In genomic region chr12:132083731-132084641, GRCh38 we compare ENCODE assay signal across 1 cellular context.
TF ChIP-seq lines count a peak whose summit lies in the region.

No MANE protein-coding gene starts in this region.

TF ChIP-seq in HepG2, 621 proteins besides CTCF, POLR2A, EP300 and RAD21 (continued from another document and continues in another):
- no peak for TF ChIP-seq ZFAT (CRISPR knock-in tag; conservative IDR thresholded peaks at IDR 0.05)
- TF ChIP-seq MATR3 (CRISPR knock-in tag; IDR thresholded peaks at IDR 0.05) = no peak
- TF ChIP-seq CBX1 (IDR thresholded peaks at IDR 0.05; ENCODE audit: low read depth) = no peak
- no peak for TF ChIP-seq KLF15 (CRISPR knock-in tag; IDR thresholded peaks at IDR 0.05; ENCODE audit: borderline replicate concordance)
- TF ChIP-seq ZNF570 (CRISPR knock-in tag; IDR thresholded peaks at IDR 0.05; ENCODE audit: borderline replicate concordance) = no peak
- no peak for TF ChIP-seq STAG1 (CRISPR knock-in tag; IDR thresholded peaks at IDR 0.05)
- no peak for TF ChIP-seq ZNF672 (CRISPR knock-in tag; IDR thresholded peaks at IDR 0.05)
- no peak for TF ChIP-seq NFKBIZ (CRISPR knock-in tag; IDR thresholded peaks at IDR 0.05)
- no peak for TF ChIP-seq ZNF883 (CRISPR knock-in tag; IDR thresholded peaks at IDR 0.05; ENCODE audit: not compliant biosample characterization)
- TF ChIP-seq GABPB1 (CRISPR knock-in tag; IDR thresholded peaks at IDR 0.05) = peak; percentile 72
- TF ChIP-seq ZNF180 (CRISPR knock-in tag; IDR thresholded peaks at IDR 0.05; ENCODE audit: borderline replicate concordance, low read depth) = no peak
- peak; percentile 74 for TF ChIP-seq DMAP1 (CRISPR knock-in tag; IDR thresholded peaks at IDR 0.05)
- no peak for TF ChIP-seq JUND (CRISPR knock-in tag; IDR thresholded peaks at IDR 0.05)
- TF ChIP-seq, protein P1, sequence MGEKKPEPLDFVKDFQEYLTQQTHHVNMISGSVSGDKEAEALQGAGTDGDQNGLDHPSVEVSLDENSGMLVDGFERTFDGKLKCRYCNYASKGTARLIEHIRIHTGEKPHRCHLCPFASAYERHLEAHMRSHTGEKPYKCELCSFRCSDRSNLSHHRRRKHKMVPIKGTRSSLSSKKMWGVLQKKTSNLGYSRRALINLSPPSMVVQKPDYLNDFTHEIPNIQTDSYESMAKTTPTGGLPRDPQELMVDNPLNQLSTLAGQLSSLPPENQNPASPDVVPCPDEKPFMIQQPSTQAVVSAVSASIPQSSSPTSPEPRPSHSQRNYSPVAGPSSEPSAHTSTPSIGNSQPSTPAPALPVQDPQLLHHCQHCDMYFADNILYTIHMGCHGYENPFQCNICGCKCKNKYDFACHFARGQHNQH (CRISPR knock-in tag; IDR thresholded peaks at IDR 0.05) = peak; percentile 56; the same call in 1 of the 2 replicates
- TF ChIP-seq ZNF737 (CRISPR knock-in tag; IDR thresholded peaks at IDR 0.05; ENCODE audit: borderline replicate concordance) = no peak
- no peak for TF ChIP-seq HNF4A (CRISPR knock-in tag; IDR thresholded peaks at IDR 0.05)
- TF ChIP-seq, protein P2, sequence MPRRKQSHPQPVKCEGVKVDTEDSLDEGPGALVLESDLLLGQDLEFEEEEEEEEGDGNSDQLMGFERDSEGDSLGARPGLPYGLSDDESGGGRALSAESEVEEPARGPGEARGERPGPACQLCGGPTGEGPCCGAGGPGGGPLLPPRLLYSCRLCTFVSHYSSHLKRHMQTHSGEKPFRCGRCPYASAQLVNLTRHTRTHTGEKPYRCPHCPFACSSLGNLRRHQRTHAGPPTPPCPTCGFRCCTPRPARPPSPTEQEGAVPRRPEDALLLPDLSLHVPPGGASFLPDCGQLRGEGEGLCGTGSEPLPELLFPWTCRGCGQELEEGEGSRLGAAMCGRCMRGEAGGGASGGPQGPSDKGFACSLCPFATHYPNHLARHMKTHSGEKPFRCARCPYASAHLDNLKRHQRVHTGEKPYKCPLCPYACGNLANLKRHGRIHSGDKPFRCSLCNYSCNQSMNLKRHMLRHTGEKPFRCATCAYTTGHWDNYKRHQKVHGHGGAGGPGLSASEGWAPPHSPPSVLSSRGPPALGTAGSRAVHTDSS (CRISPR knock-in tag; conservative IDR thresholded peaks at IDR 0.05) = no peak
- TF ChIP-seq NR1H2 (CRISPR knock-in tag; IDR thresholded peaks at IDR 0.05; ENCODE audit: borderline replicate concordance, low read depth) = no peak
- TF ChIP-seq, protein P3, sequence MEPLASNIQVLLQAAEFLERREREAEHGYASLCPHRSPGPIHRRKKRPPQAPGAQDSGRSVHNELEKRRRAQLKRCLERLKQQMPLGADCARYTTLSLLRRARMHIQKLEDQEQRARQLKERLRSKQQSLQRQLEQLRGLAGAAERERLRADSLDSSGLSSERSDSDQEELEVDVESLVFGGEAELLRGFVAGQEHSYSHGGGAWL (CRISPR knock-in tag; IDR thresholded peaks at IDR 0.05) = peak; percentile 87
- no peak for TF ChIP-seq SMARCC2 (IDR thresholded peaks at IDR 0.05)
- TF ChIP-seq ZNF354B (CRISPR knock-in tag; IDR thresholded peaks at IDR 0.05) = no peak
- no peak; the same call in 1 of the 2 replicates for TF ChIP-seq SP2 (CRISPR knock-in tag; IDR thresholded peaks at IDR 0.05)
- peak; percentile 22; the same call in 1 of the 2 replicates for TF ChIP-seq PHF20 (CRISPR knock-in tag; IDR thresholded peaks at IDR 0.05)
- TF ChIP-seq TMF1 (CRISPR knock-in tag; IDR thresholded peaks at IDR 0.05; ENCODE audit: low read depth) = no peak
- 0 out of 2 replicates have a peak, but pooled peaks have one; percentile 27 for TF ChIP-seq CAMTA2 (CRISPR knock-in tag; IDR thresholded peaks at IDR 0.05; ENCODE audit: borderline replicate concordance)
- no peak; a peak in 1 of 4 replicates for TF ChIP-seq ATF4 (CRISPR knock-in tag; IDR thresholded peaks at IDR 0.05)
- TF ChIP-seq ZZZ3 (CRISPR knock-in tag; IDR thresholded peaks at IDR 0.05; ENCODE audit: borderline replicate concordance) = no peak; the same call in 1 of the 2 replicates
- TF ChIP-seq ZGPAT (CRISPR knock-in tag; IDR thresholded peaks at IDR 0.05) = peak; percentile 46; the same call in 1 of the 2 replicates
- TF ChIP-seq HOXA3 (CRISPR knock-in tag; IDR thresholded peaks at IDR 0.05) = 0 out of 2 replicates have a peak, but pooled peaks have one; percentile 41
- no peak for TF ChIP-seq ZNF567 (CRISPR knock-in tag; IDR thresholded peaks at IDR 0.05; ENCODE audit: borderline replicate concordance)
- TF ChIP-seq ZNF256 (CRISPR knock-in tag; conservative IDR thresholded peaks at IDR 0.05) = no peak
- TF ChIP-seq, protein P4, sequence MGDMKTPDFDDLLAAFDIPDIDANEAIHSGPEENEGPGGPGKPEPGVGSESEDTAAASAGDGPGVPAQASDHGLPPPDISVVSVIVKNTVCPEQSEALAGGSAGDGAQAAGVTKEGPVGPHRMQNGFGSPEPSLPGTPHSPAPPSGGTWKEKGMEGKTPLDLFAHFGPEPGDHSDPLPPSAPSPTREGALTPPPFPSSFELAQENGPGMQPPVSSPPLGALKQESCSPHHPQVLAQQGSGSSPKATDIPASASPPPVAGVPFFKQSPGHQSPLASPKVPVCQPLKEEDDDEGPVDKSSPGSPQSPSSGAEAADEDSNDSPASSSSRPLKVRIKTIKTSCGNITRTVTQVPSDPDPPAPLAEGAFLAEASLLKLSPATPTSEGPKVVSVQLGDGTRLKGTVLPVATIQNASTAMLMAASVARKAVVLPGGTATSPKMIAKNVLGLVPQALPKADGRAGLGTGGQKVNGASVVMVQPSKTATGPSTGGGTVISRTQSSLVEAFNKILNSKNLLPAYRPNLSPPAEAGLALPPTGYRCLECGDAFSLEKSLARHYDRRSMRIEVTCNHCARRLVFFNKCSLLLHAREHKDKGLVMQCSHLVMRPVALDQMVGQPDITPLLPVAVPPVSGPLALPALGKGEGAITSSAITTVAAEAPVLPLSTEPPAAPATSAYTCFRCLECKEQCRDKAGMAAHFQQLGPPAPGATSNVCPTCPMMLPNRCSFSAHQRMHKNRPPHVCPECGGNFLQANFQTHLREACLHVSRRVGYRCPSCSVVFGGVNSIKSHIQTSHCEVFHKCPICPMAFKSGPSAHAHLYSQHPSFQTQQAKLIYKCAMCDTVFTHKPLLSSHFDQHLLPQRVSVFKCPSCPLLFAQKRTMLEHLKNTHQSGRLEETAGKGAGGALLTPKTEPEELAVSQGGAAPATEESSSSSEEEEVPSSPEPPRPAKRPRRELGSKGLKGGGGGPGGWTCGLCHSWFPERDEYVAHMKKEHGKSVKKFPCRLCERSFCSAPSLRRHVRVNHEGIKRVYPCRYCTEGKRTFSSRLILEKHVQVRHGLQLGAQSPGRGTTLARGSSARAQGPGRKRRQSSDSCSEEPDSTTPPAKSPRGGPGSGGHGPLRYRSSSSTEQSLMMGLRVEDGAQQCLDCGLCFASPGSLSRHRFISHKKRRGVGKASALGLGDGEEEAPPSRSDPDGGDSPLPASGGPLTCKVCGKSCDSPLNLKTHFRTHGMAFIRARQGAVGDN (CRISPR knock-in tag; IDR thresholded peaks at IDR 0.05) = peak; percentile 88
- TF ChIP-seq FOXK1 (CRISPR knock-in tag; IDR thresholded peaks at IDR 0.05; ENCODE audit: borderline replicate concordance, low read depth) = peak; percentile 35; the same call in 1 of the 2 replicates
- TF ChIP-seq, protein P5, sequence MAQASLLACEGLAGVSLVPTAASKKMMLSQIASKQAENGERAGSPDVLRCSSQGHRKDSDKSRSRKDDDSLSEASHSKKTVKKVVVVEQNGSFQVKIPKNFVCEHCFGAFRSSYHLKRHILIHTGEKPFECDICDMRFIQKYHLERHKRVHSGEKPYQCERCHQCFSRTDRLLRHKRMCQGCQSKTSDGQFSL (CRISPR knock-in tag; IDR thresholded peaks at IDR 0.05) = no peak
- TF ChIP-seq RORA (CRISPR knock-in tag; IDR thresholded peaks at IDR 0.05) = no peak
- TF ChIP-seq CHD4 (IDR thresholded peaks at IDR 0.05; ENCODE audit: borderline replicate concordance, low read length) = no peak
- TF ChIP-seq CSRNP1 (CRISPR knock-in tag; IDR thresholded peaks at IDR 0.05) = no peak
- TF ChIP-seq KLF9 (CRISPR knock-in tag; IDR thresholded peaks at IDR 0.05; ENCODE audit: low read depth) = no peak
- TF ChIP-seq SETDB1 (CRISPR knock-in tag; IDR thresholded peaks at IDR 0.05; ENCODE audit: borderline replicate concordance) = no peak
- TF ChIP-seq ZNF331 (CRISPR knock-in tag; IDR thresholded peaks at IDR 0.05) = peak; percentile 51; the same call in 1 of the 2 replicates
- TF ChIP-seq ZNF451 (CRISPR knock-in tag; IDR thresholded peaks at IDR 0.05) = no peak
- no peak for TF ChIP-seq ZBTB42 (CRISPR knock-in tag; IDR thresholded peaks at IDR 0.05)
- no peak for TF ChIP-seq RNF2 (conservative IDR thresholded peaks at IDR 0.05; ENCODE audit: low read depth)
- no peak for TF ChIP-seq KDM1A (CRISPR knock-in tag; IDR thresholded peaks at IDR 0.05)
- TF ChIP-seq, protein P6, sequence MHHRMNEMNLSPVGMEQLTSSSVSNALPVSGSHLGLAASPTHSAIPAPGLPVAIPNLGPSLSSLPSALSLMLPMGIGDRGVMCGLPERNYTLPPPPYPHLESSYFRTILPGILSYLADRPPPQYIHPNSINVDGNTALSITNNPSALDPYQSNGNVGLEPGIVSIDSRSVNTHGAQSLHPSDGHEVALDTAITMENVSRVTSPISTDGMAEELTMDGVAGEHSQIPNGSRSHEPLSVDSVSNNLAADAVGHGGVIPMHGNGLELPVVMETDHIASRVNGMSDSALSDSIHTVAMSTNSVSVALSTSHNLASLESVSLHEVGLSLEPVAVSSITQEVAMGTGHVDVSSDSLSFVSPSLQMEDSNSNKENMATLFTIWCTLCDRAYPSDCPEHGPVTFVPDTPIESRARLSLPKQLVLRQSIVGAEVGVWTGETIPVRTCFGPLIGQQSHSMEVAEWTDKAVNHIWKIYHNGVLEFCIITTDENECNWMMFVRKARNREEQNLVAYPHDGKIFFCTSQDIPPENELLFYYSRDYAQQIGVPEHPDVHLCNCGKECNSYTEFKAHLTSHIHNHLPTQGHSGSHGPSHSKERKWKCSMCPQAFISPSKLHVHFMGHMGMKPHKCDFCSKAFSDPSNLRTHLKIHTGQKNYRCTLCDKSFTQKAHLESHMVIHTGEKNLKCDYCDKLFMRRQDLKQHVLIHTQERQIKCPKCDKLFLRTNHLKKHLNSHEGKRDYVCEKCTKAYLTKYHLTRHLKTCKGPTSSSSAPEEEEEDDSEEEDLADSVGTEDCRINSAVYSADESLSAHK (CRISPR knock-in tag; IDR thresholded peaks at IDR 0.05; ENCODE audit: borderline replicate concordance) = no peak
- TF ChIP-seq ZNF792 (CRISPR knock-in tag; IDR thresholded peaks at IDR 0.05) = no peak; the same call in 1 of the 2 replicates
- no peak for TF ChIP-seq MBNL3 (CRISPR knock-in tag; conservative IDR thresholded peaks at IDR 0.05)
- no peak for TF ChIP-seq DZIP1 (CRISPR knock-in tag; IDR thresholded peaks at IDR 0.05)
- no peak for TF ChIP-seq ZNF251 (CRISPR knock-in tag; IDR thresholded peaks at IDR 0.05)
- peak; percentile 22; the same call in 1 of the 2 replicates for TF ChIP-seq ZBTB7A (CRISPR knock-in tag; IDR thresholded peaks at IDR 0.05)
- TF ChIP-seq ZNF720 (CRISPR knock-in tag; IDR thresholded peaks at IDR 0.05) = no peak
- TF ChIP-seq HNRNPLL (IDR thresholded peaks at IDR 0.05; ENCODE audit: low read depth, low read length, poor library complexity, severe bottlenecking) = no peak
- peak; percentile 23; the same call in 1 of the 2 replicates for TF ChIP-seq MED1 (CRISPR knock-in tag; IDR thresholded peaks at IDR 0.05)
- no peak for TF ChIP-seq ZNF138 (CRISPR knock-in tag; IDR thresholded peaks at IDR 0.05; ENCODE audit: low read depth)
- no peak for TF ChIP-seq TSC22D2 (CRISPR knock-in tag; IDR thresholded peaks at IDR 0.05; ENCODE audit: borderline replicate concordance)
- TF ChIP-seq CBX2 (IDR thresholded peaks at IDR 0.05; ENCODE audit: low read depth, low read length) = no peak
- no peak for TF ChIP-seq CBX2 (CRISPR knock-in tag; IDR thresholded peaks at IDR 0.05; ENCODE audit: low read depth)
